ENCODE assay signal across 11 cellular contexts in the genomic region with DNA sequence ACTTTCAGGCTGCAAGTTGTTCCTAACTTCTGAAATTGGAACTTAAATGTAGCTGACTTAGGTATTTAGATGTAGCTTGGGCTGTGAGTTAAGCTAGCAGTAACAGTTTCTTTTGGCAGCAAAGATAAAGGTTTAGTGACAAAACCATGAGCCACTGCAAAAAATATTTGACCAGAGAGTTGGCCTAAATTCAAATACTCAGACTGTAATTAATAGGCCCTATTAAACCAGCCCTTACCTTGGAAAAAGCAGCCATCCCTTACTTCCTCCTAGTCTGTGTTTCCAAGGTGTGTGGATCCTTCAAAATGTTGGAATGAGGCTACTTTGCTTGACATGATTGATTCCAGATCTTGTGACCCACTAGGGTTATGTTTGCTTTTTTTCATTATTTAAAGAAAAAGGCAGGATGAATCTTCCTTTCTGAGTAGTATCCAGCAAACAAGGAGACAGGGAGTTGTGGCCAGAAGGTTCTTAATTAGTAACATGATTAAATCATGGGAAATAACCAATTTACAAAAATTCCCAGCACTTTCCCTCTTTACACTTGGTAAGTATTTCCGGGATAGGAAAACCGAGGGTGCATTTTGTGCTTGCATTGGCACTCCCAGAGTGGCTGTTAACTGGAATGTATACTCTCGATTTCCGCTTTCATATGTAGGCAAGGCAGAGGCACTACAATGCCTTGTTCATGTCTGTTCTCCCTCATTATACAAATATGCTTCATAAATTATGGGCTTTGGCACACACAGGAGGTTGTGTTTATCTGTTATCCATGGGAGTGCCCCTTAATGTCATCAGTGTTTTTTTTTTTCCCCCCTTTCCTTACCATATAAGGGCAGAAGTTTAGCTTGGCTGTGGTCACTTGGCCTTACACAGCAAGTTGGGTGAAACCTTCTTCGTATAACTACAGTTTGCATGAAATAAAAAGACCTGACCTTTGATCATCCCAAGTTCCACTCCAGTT. TPM values are rescaled to one million over a fixed set of nuclear protein-coding genes. Genes with fewer than 3 reads are reported as not detected.
DNase-seq lines count a peak whose midpoint lies in the region; ATAC-seq and TF ChIP-seq lines count a peak whose summit lies in the region.
"Had no signal": no experiment of that assay in that cellular context is flagged by ENCODE, and none has a peak within 500 bp of the region (broad histone marks: within the 10 kb centered on the region; RNA-seq: fewer than 3 reads in every experiment).

No MANE protein-coding gene starts in this region.

- no peaks in the 10 kb centered on the region for H3K9me3 ChIP-seq in neural progenitor cell (ENCODE audit: low read depth)

- peak; percentile 45 for DNase-seq in DMS 273 (lab: John Stamatoyannopoulos, UW; ENCODE audit: unreplicated experiment)
- DNase-seq in NCI-H2196 treated with DMSO at 0.1 percent for 48 hours (lab: John Stamatoyannopoulos, UW; ENCODE audit: unreplicated experiment): peak; percentile 29
- peak; percentile 77 for DNase-seq in dermis blood vessel endothelial cell
- no peak for DNase-seq in neural progenitor cell (ENCODE audit: low spot score)
- no peak for DNase-seq in stimulated activated CD4-positive, alpha-beta T cell treated with anti-CD3 and anti-CD28 coated beads, Interleukin-1b, Interleukin-23, amount 100 ng/mL, for 48 hours
- DNase-seq in activated CD8-positive, alpha-beta T cell treated with anti-CD3 and anti-CD28 coated beads, Interleukin-2, amount 10 ng/mL, durations not matched to agents 7 days and 5 days: no peak
- DNase-seq: amygdala, Karpas-422 had no signal

- TF ChIP-seq CTCF in neural progenitor cell (IDR thresholded peaks at IDR 0.05): no peak

- H3K4me3 ChIP-seq in neural progenitor cell: no peak overlapping the region
- H3K4me3 ChIP-seq: GM12878 had no signal

- peaks cover 93% of the 10 kb centered on the region for H3K79me2 ChIP-seq in neural progenitor cell (ENCODE audit: low read depth)

- H3K4me1 Mint-ChIP-seq in neural progenitor cell: peaks cover 65% of the 10 kb centered on the region
- peaks cover 27% of the 10 kb centered on the region for H3K4me1 Mint-ChIP-seq in activated CD8-positive, alpha-beta T cell treated with anti-CD3 and anti-CD28 coated beads, Interleukin-2, amount 10 ng/mL, durations not matched to agents 7 days and 5 days (ENCODE audit: low read depth)

- H4K20me1 ChIP-seq in neural progenitor cell (ENCODE audit: low read depth): peaks cover 93% of the 10 kb centered on the region

- no peak overlapping the region for H3K27ac ChIP-seq in neural progenitor cell

- H3K27me3 ChIP-seq in neural progenitor cell: no peaks in the 10 kb centered on the region

- peaks cover 31% of the 10 kb centered on the region for H3K36me3 Mint-ChIP-seq in neural progenitor cell
- H3K36me3 Mint-ChIP-seq in activated CD8-positive, alpha-beta T cell treated with anti-CD3 and anti-CD28 coated beads, Interleukin-2, amount 10 ng/mL, durations not matched to agents 7 days and 5 days (ENCODE audit: low read depth): no peaks in the 10 kb centered on the region

- no peaks in the 10 kb centered on the region for H3K9me3 Mint-ChIP-seq in neural progenitor cell
- H3K9me3 Mint-ChIP-seq in activated CD8-positive, alpha-beta T cell treated with anti-CD3 and anti-CD28 coated beads, Interleukin-2, amount 10 ng/mL, durations not matched to agents 7 days and 5 days (ENCODE audit: insufficient read depth): no peaks in the 10 kb centered on the region

- peaks cover 17% of the 10 kb centered on the region for H3K36me3 ChIP-seq in neural progenitor cell

- ATAC-seq in HG02870 (IDR thresholded peaks at IDR 0.05; ENCODE audit: unreplicated experiment) (no peak), esophagus mucosa (no peak)
- no peak for ATAC-seq in activated CD8-positive, alpha-beta T cell treated with anti-CD3 and anti-CD28 coated beads, Interleukin-2, amount 10 ng/mL, durations not matched to agents 7 days and 5 days
- ATAC-seq: GM12878 had no signal

- H3K27ac Mint-ChIP-seq in neural progenitor cell: no peak overlapping the region
- no peak overlapping the region for H3K27ac Mint-ChIP-seq in activated CD8-positive, alpha-beta T cell treated with anti-CD3 and anti-CD28 coated beads, Interleukin-2, amount 10 ng/mL, durations not matched to agents 7 days and 5 days

- no peak overlapping the region for H2AFZ ChIP-seq in neural progenitor cell (replicated peaks)

- CTCF ChIA-PET in activated CD8-positive, alpha-beta T cell treated with anti-CD3 and anti-CD28 coated beads, Interleukin-2, amount 10 ng/mL, durations not matched to agents 7 days and 5 days (lab: Charles Lee): no interaction called here

- H3K4me3 Mint-ChIP-seq in neural progenitor cell: no peak overlapping the region
- H3K4me3 Mint-ChIP-seq in activated CD8-positive, alpha-beta T cell treated with anti-CD3 and anti-CD28 coated beads, Interleukin-2, amount 10 ng/mL, durations not matched to agents 7 days and 5 days: no peak overlapping the region

- H3K9ac ChIP-seq in neural progenitor cell: no peak overlapping the region

- no peaks in the 10 kb centered on the region for H3K27me3 Mint-ChIP-seq in neural progenitor cell (ENCODE audit: insufficient read depth, low read depth)
- peaks cover 24% of the 10 kb centered on the region for H3K27me3 Mint-ChIP-seq in activated CD8-positive, alpha-beta T cell treated with anti-CD3 and anti-CD28 coated beads, Interleukin-2, amount 10 ng/mL, durations not matched to agents 7 days and 5 days (ENCODE audit: low read depth)

- H3K4me2 ChIP-seq in neural progenitor cell: peak overlapping the region; percentile 98

- peaks cover 49% of the 10 kb centered on the region for H3K4me1 ChIP-seq in neural progenitor cell

- peaks cover 67% of the 10 kb centered on the region for H3F3A ChIP-seq in neural progenitor cell (ENCODE audit: low read depth)

- POLR2A ChIA-PET in activated CD8-positive, alpha-beta T cell treated with anti-CD3 and anti-CD28 coated beads, Interleukin-2, amount 10 ng/mL, durations not matched to agents 7 days and 5 days (lab: Charles Lee): no interaction called here

RNA-seq across cellular contexts. Expression of gene TPM1, which starts 8.5 kb away (rescaled TPM):
- total RNA-seq in dermis blood vessel endothelial cell: 309 and 334 TPM in 2 replicates
- total RNA-seq in neural progenitor cell (ENCODE audit: low replicate concordance): 614 and 623 TPM in 2 replicates
- total RNA-seq in activated CD8-positive, alpha-beta T cell treated with anti-CD3 and anti-CD28 coated beads, Interleukin-2, amount 10 ng/mL, durations not matched to agents 7 days and 5 days: 1 to 10 TPM; 7.4 to 7.8 TPM
- 28.3 TPM for total RNA-seq in esophagus mucosa

Comparison
In these comparisons a context has a peak if more than half of its experiments do, and no peak if none do; other contexts are left out.
1. DNase-seq: peak in DMS 273 (single experiment), NCI-H2196 treated with DMSO at 0.1 percent for 48 hours (single experiment) and dermis blood vessel endothelial cell (single experiment); none in neural progenitor cell (single experiment), stimulated activated CD4-positive, alpha-beta T cell treated with anti-CD3 and anti-CD28 coated beads, Interleukin-1b, Interleukin-23, amount 100 ng/mL, for 48 hours (single experiment) and activated CD8-positive, alpha-beta T cell treated with anti-CD3 and anti-CD28 coated beads, Interleukin-2, amount 10 ng/mL, durations not matched to agents 7 days and 5 days (single experiment).
2. RNA of gene TPM1, which starts 8.5 kb away (total RNA-seq): 614 to 623 TPM in neural progenitor cell and 309 to 334 TPM in dermis blood vessel endothelial cell; 28.3 TPM in esophagus mucosa (single experiment) and 7.4 to 7.8 TPM in activated CD8-positive, alpha-beta T cell treated with anti-CD3 and anti-CD28 coated beads, Interleukin-2, amount 10 ng/mL, durations not matched to agents 7 days and 5 days; every median in the first group is over 10 times any median in the second.